Comparison of ENCODE assay signal across 19 cellular contexts in genomic region chrX:40261955-40262596, GRCh38.
A peak's percentile ranks its signal among the peaks of the same experiment; 100 is the strongest.
DNase-seq lines count a peak whose midpoint lies in the region; ATAC-seq, FAIRE-seq and TF ChIP-seq lines count a peak whose summit lies in the region.
"Had no signal": no experiment of that assay in that cellular context is flagged by ENCODE, and none has a peak within 500 bp of the region (broad histone marks: within the 10 kb centered on the region; RNA-seq: fewer than 3 reads in every experiment).

No MANE protein-coding gene starts in this region.

- H3K79me2 ChIP-seq in mammary epithelial cell (ENCODE audit: insufficient read depth, low read length) = no peaks in the 10 kb centered on the region

- 0 out of 3 replicates have a peak overlapping the region, but pooled peaks have one; percentile 21 for H3K4me2 ChIP-seq in A549
- H3K4me2 ChIP-seq in mammary epithelial cell (ENCODE audit: insufficient read depth, low read depth, low read length) = no peak overlapping the region

- whole genome bisulfite sequencing in A549 (ENCODE audit: missing lambda C conversion rate) = 92% methylated on average over 13 of the region's 13 CpGs
- WGBS in mammary epithelial cell (ENCODE audit: low coverage, missing lambda C conversion rate) = 75% methylated on average over 12 of the region's 13 CpGs

- H3K27ac ChIP-seq in A549 = peak overlapping the region in 1 of 2 experiments; percentile 47; a peak in 2 of 6 replicates
- H3K27ac ChIP-seq in ascending aorta = peak overlapping the region; percentile 71 to 82
- no peak overlapping the region for H3K27ac ChIP-seq in mammary epithelial cell (ENCODE audit: insufficient read depth, low read depth, low read length)
- no peak overlapping the region for H3K27ac ChIP-seq in WERI-Rb-1
- H3K27ac ChIP-seq: dorsolateral prefrontal cortex, foreskin keratinocyte, psoas muscle had no signal

- no peaks in the 10 kb centered on the region for H4K20me1 ChIP-seq in mammary epithelial cell (ENCODE audit: insufficient read depth, low read length)

- H3K4me3 ChIP-seq in A549 = no peak overlapping the region
- H3K4me3 ChIP-seq in ascending aorta = no peak overlapping the region
- H3K4me3 ChIP-seq in mammary epithelial cell (replicated peaks in 1 of 3; ENCODE audit: insufficient read depth in 1 of 3, low read depth in 2 of 3, low read length in 3 of 3) = no peak overlapping the region
- no peak overlapping the region for H3K4me3 ChIP-seq in WERI-Rb-1 (ENCODE audit: low read depth, low read length)
- H3K4me3 ChIP-seq: dorsolateral prefrontal cortex, psoas muscle, uterus had no signal

- no peak overlapping the region for H2AFZ ChIP-seq in mammary epithelial cell (ENCODE audit: low read depth, low read length)

- DNase-seq in A549 (ENCODE audit: low read depth in 1 of 2, low spot score in 1 of 2) (no peak), ascending aorta (ENCODE audit: low spot score in 2 of 2) (no peak), left cardiac atrium (peak; percentile 61), mammary epithelial cell (no peak), WERI-Rb-1 (no peak)
- DNase-seq: activated CD4-positive, alpha-beta T cell treated with anti-CD3 and anti-CD28 coated beads, Interleukin-2, amount 50 U/mL, for 1 hour; activated T-cell treated with anti-CD3 and anti-CD28 coated beads, Interleukin-2, amount 50 U/mL, for 72 hours; amniotic stem cell; CD4-positive, alpha-beta memory T cell; dorsolateral prefrontal cortex; MV-4-11; stimulated activated CD4-positive, alpha-beta T cell treated with anti-CD3 and anti-CD28 coated beads, Interleukin-2, amount 100 ng/mL, for 48 hours had no signal

- CTCF ChIA-PET in A549 (lab: Yijun Ruan, JAX) (interaction anchor here (1.5 kb wide), 1 partner anchor 93 kb away, joined by 4 read pairs; no protein-coding TSS in a partner anchor), mammary epithelial cell (lab: Charles Lee; ENCODE audit: low non-redundant PET) (no interaction called here)

- H3K9me3 ChIP-seq in A549 (no peaks in the 10 kb centered on the region), ascending aorta (no peaks in the 10 kb centered on the region), mammary epithelial cell (replicated peaks; ENCODE audit: insufficient read depth, low read length) (no peaks in the 10 kb centered on the region), WERI-Rb-1 (ENCODE audit: severe bottlenecking) (peaks cover 4% of the 10 kb centered on the region)
- H3K9me3 ChIP-seq: psoas muscle, uterus had no signal

- BruUV-seq in mammary epithelial cell (replicated peaks; lab: Mats Ljungman, UMichigan) = no TSS peak

- TF ChIP-seq CTCF in A549 (IDR thresholded peaks at IDR 0.05) (no peak), ascending aorta (IDR thresholded peaks at IDR 0.05) (no peak), nephron (IDR thresholded peaks at IDR 0.05; ENCODE audit: unreplicated experiment in 3 of 3) (no peak), mammary epithelial cell (conservative IDR thresholded peaks at IDR 0.05 in 1 of 2, IDR thresholded peaks at IDR 0.05 in 1 of 2; ENCODE audit: extremely low read depth in 1 of 2, insufficient read depth in 1 of 2, low read depth in 1 of 2, low read length in 2 of 2) (no peak), WERI-Rb-1 (IDR thresholded peaks at IDR 0.05; ENCODE audit: low read depth, low read length) (no peak)

- no peaks in the 10 kb centered on the region for H3K9me3 Mint-ChIP-seq in nephron
- H3K9me3 Mint-ChIP-seq: activated T-cell treated with anti-CD3 and anti-CD28 coated beads, Interleukin-2, amount 50 U/mL, for 72 hours had no signal

- no peaks in the 10 kb centered on the region for H3K36me3 ChIP-seq in ascending aorta
- H3K36me3 ChIP-seq in mammary epithelial cell (ENCODE audit: insufficient read depth, low read length) = no peaks in the 10 kb centered on the region
- H3K36me3 ChIP-seq in WERI-Rb-1 = no peaks in the 10 kb centered on the region
- H3K36me3 ChIP-seq: uterus had no signal

- H3K4me1 ChIP-seq in A549 (peaks cover 16% of the 10 kb centered on the region), ascending aorta (peaks cover 0 to 9% of the 10 kb centered on the region in 2 donors), mammary epithelial cell (ENCODE audit: insufficient read depth, low read length) (no peaks in the 10 kb centered on the region)
- H3K4me1 ChIP-seq: psoas muscle, uterus had no signal

- no peak for TF ChIP-seq POLR2A in A549 (IDR thresholded peaks at IDR 0.05; ENCODE audit: low read length)

- H3K27me3 ChIP-seq in ascending aorta (no peaks in the 10 kb centered on the region), mammary epithelial cell (ENCODE audit: insufficient read depth, low read length) (no peaks in the 10 kb centered on the region), WERI-Rb-1 (ENCODE audit: insufficient read depth, low read depth, severe bottlenecking) (peaks cover 33% of the 10 kb centered on the region)
- H3K27me3 ChIP-seq: foreskin keratinocyte, uterus had no signal

- no peak for TF ChIP-seq EP300 in A549 (IDR thresholded peaks at IDR 0.05)

- no peak overlapping the region for H3K4me3 Mint-ChIP-seq in nephron
- H3K4me3 Mint-ChIP-seq: activated T-cell treated with anti-CD3 and anti-CD28 coated beads, Interleukin-2, amount 50 U/mL, for 72 hours; CD4-positive, alpha-beta memory T cell had no signal

- FAIRE-seq in A549 (lab: Jason Lieb, UNC) = no peak
- FAIRE-seq: GM12892 had no signal

- in situ Hi-C loops in mammary epithelial cell (cut with MboI; ENCODE audit: low sequenced_read_pairs in 2 of 2) = no loop called here

- peak overlapping the region; percentile 89 to 94 (median 90) for H3K27ac Mint-ChIP-seq in nephron
- H3K27ac Mint-ChIP-seq: activated T-cell treated with anti-CD3 and anti-CD28 coated beads, Interleukin-2, amount 50 U/mL, for 72 hours; CD4-positive, alpha-beta memory T cell had no signal

- H3K9ac ChIP-seq in mammary epithelial cell (ENCODE audit: insufficient read depth, low read length) = no peak overlapping the region

- ATAC-seq in A549 (no peak), left cardiac atrium (peak; percentile 39 to 45), HG02642 (IDR thresholded peaks at IDR 0.05; ENCODE audit: poor library complexity, unreplicated experiment) (no peak)
- ATAC-seq in activated CD4-positive, CD25-positive, alpha-beta regulatory T cell treated with anti-CD3 and anti-CD28 coated beads, Interleukin-2, amount 50 U/mL, for 24 hours = no peak
- ATAC-seq: activated T-cell treated with anti-CD3 and anti-CD28 coated beads, Interleukin-2, amount 50 U/mL, for 72 hours had no signal

- intact Hi-C loops in ascending aorta (cut with DNase I) (loop anchor here (5.0 to 10.0 kb wide), 3 partner anchors 110 to 1457 kb away; partner anchors contain the start of gene MID1IP1), left cardiac atrium (cut with DNase I) (loop anchor here in 1 of 2 donors (10.0 kb wide), 4 partner anchors 87 to 527 kb away; partner anchors contain the start of gene BCOR), mammary epithelial cell (cut with micrococcal nuclease) (loop anchor here (10.0 kb wide), 1 partner anchor 87 kb away; no protein-coding TSS in a partner anchor)

- TF ChIP-seq RAD21 in A549 (conservative IDR thresholded peaks at IDR 0.05 in 1 of 2, IDR thresholded peaks at IDR 0.05 in 1 of 2) = no peak

- dilution Hi-C loops in mammary epithelial cell (cut with HindIII; ENCODE audit: low sequenced_read_pairs) = no loop called here

- no peaks in the 10 kb centered on the region for H3K36me3 Mint-ChIP-seq in nephron (ENCODE audit: low read depth)
- H3K36me3 Mint-ChIP-seq: CD4-positive, alpha-beta memory T cell had no signal

- peaks cover 22% of the 10 kb centered on the region for H3K4me1 Mint-ChIP-seq in nephron

- peaks cover 8% of the 10 kb centered on the region for H3K27me3 Mint-ChIP-seq in nephron (ENCODE audit: low read depth)
- H3K27me3 Mint-ChIP-seq: CD4-positive, alpha-beta memory T cell had no signal

- POLR2A ChIA-PET in A549 (lab: Yijun Ruan, JAX) = interaction anchor here (1.0 kb wide), 1 partner anchor 85 kb away, joined by 3 read pairs; no protein-coding TSS in a partner anchor

TF ChIP-seq in A549, 52 proteins besides CTCF, POLR2A, EP300 and RAD21:
- TF ChIP-seq MAFK (IDR thresholded peaks at IDR 0.05; ENCODE audit: partially characterized antibody) = no peak
- TF ChIP-seq FOXS1 (CRISPR knock-in tag; IDR thresholded peaks at IDR 0.05) = no peak
- no peak for TF ChIP-seq EHMT2 (IDR thresholded peaks at IDR 0.05; ENCODE audit: low read depth)
- no peak for TF ChIP-seq BHLHE40 (IDR thresholded peaks at IDR 0.05; ENCODE audit: low read depth, low read length)
- TF ChIP-seq ZC3H11A (IDR thresholded peaks at IDR 0.05) = no peak
- TF ChIP-seq PBX3 (IDR thresholded peaks at IDR 0.05) = no peak
- TF ChIP-seq CHD2 (IDR thresholded peaks at IDR 0.05; ENCODE audit: low read length, partially characterized antibody) = no peak
- TF ChIP-seq, protein P1, sequence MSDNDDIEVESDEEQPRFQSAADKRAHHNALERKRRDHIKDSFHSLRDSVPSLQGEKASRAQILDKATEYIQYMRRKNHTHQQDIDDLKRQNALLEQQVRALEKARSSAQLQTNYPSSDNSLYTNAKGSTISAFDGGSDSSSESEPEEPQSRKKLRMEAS (IDR thresholded peaks at IDR 0.05) = no peak
- TF ChIP-seq CHD4 (IDR thresholded peaks at IDR 0.05; ENCODE audit: borderline replicate concordance) = no peak
- TF ChIP-seq POLR2AphosphoS2 (conservative IDR thresholded peaks at IDR 0.05; ENCODE audit: low read length) = no peak
- TF ChIP-seq MAZ (IDR thresholded peaks at IDR 0.05; ENCODE audit: borderline replicate concordance, low read depth, low read length) = no peak
- TF ChIP-seq FOSL2 (IDR thresholded peaks at IDR 0.05) = no peak
- no peak for TF ChIP-seq FOSL2 (CRISPR knock-in tag; IDR thresholded peaks at IDR 0.05)
- no peak for TF ChIP-seq HOXA7 (CRISPR knock-in tag; IDR thresholded peaks at IDR 0.05)
- no peak for TF ChIP-seq ZFP36 (IDR thresholded peaks at IDR 0.05; ENCODE audit: borderline replicate concordance, partially characterized antibody)
- no peak for TF ChIP-seq E2F6 (IDR thresholded peaks at IDR 0.05; ENCODE audit: borderline replicate concordance, low read depth)

Comparison
In these comparisons a context has a peak if more than half of its experiments do, and no peak if none do; other contexts are left out.
1. ATAC-seq: peak in left cardiac atrium (2 of 2); none in A549 (0 of 2), activated CD4-positive, CD25-positive, alpha-beta regulatory T cell treated with anti-CD3 and anti-CD28 coated beads, Interleukin-2, amount 50 U/mL, for 24 hours (0 of 2) and HG02642 (single experiment).
2. H3K27ac ChIP-seq: peak in ascending aorta (2 of 2); none in mammary epithelial cell (single experiment) and WERI-Rb-1 (single experiment).